Comparison of ENCODE assay signal across 8 cellular contexts in genomic region chr19:34096020-34096915, GRCh38.
A peak's percentile ranks its signal among the peaks of the same experiment; 100 is the strongest.
DNase-seq lines count a peak whose midpoint lies in the region; ATAC-seq, FAIRE-seq and TF ChIP-seq lines count a peak whose summit lies in the region.

No MANE protein-coding gene starts in this region.

- H3K4me3 ChIP-seq in ACC112 (ENCODE audit: low read depth, low read length) = peak overlapping the region; percentile 29; the same call in 1 of the 2 replicates
- H3K4me3 ChIP-seq in adrenal gland = no peak overlapping the region
- H3K4me3 ChIP-seq in right atrium auricular region = no peak overlapping the region
- no peak overlapping the region for H3K4me3 ChIP-seq in small intestine (ENCODE audit: low read depth in 1 of 2, low read length in 2 of 2)

- peak; percentile 38 to 66 (median 53) for TF ChIP-seq CTCF in adrenal gland (IDR thresholded peaks at IDR 0.05)
- TF ChIP-seq CTCF in right atrium auricular region (IDR thresholded peaks at IDR 0.05) = peak; percentile 33 to 72

- H3K79me2 ChIP-seq in ACC112 (ENCODE audit: control insufficient read depth, insufficient read depth, low read length, unreplicated experiment) = no peaks in the 10 kb centered on the region

- H2AFZ ChIP-seq in ACC112 (ENCODE audit: low read length, unreplicated experiment) = peak overlapping the region; percentile 77

- intact Hi-C loops in adrenal gland (cut with DNase I) = loop anchor here in 1 of 2 donors (5.0 kb wide), 1 partner anchor 319 kb away; no protein-coding TSS in a partner anchor

- TF ChIP-seq POLR2A in adrenal gland (IDR thresholded peaks at IDR 0.05) = no peak

- no peaks in the 10 kb centered on the region for H3K36me3 ChIP-seq in ACC112 (ENCODE audit: insufficient read depth, low read length)
- H3K36me3 ChIP-seq in adrenal gland (replicated peaks in 1 of 2) = no peaks in the 10 kb centered on the region
- no peaks in the 10 kb centered on the region for H3K36me3 ChIP-seq in right atrium auricular region
- no peaks in the 10 kb centered on the region for H3K36me3 ChIP-seq in small intestine (ENCODE audit: control insufficient read depth in 2 of 2, insufficient read depth in 2 of 2, low read length in 2 of 2)

- H3K4me1 ChIP-seq in ACC112 (ENCODE audit: control insufficient read depth, insufficient read depth, low read length, unreplicated experiment) (no peaks in the 10 kb centered on the region), adrenal gland (replicated peaks in 1 of 2) (no peaks in the 10 kb centered on the region), right atrium auricular region (no peaks in the 10 kb centered on the region), small intestine (ENCODE audit: control insufficient read depth in 2 of 2, insufficient read depth in 1 of 2, low read depth in 1 of 2, low read length in 1 of 2) (no peaks in the 10 kb centered on the region)

- ATAC-seq in GM21515 (IDR thresholded peaks at IDR 0.05; ENCODE audit: unreplicated experiment) = no peak
- ATAC-seq in HG03135 (IDR thresholded peaks at IDR 0.05; ENCODE audit: unreplicated experiment) = no peak

- 25 to 29% (median 28%) methylated on average over 14 of the region's 14 CpGs for WGBS in adrenal gland, 4 donors
- WGBS in small intestine, 3 donors = 24 to 28% (median 26%) methylated on average over 14 of the region's 14 CpGs

- DNase-seq in GM18507 (ENCODE audit: extremely low spot score, insufficient read length, low read depth) = no peak
- peak; percentile 61 for DNase-seq in NCI-H2196 (lab: John Stamatoyannopoulos, UW; ENCODE audit: unreplicated experiment)
- peak in 1 of 7 donors; percentile 39 for DNase-seq in adrenal gland
- DNase-seq in right atrium auricular region (ENCODE audit: low spot score) = no peak
- DNase-seq in small intestine = peak; percentile 52

- H3K27ac ChIP-seq in ACC112 (ENCODE audit: low read depth, low read length) (no peak overlapping the region), adrenal gland (no peak overlapping the region), right atrium auricular region (no peak overlapping the region), small intestine (ENCODE audit: low read depth in 1 of 2, low read length in 1 of 2) (no peak overlapping the region)

- peaks cover 25% of the 10 kb centered on the region for H3K27me3 ChIP-seq in ACC112 (ENCODE audit: insufficient read depth, low read length)
- no peaks in the 10 kb centered on the region for H3K27me3 ChIP-seq in adrenal gland
- no peaks in the 10 kb centered on the region for H3K27me3 ChIP-seq in right atrium auricular region
- no peaks in the 10 kb centered on the region for H3K27me3 ChIP-seq in small intestine (ENCODE audit: control insufficient read depth in 2 of 2, insufficient read depth in 2 of 2, low read length in 2 of 2)

- FAIRE-seq in GM18507 (lab: Jason Lieb, UNC) (peak; percentile 69), small intestine (lab: Jason Lieb, UNC) (peak; percentile 89)

- H3K9me3 ChIP-seq in adrenal gland (replicated peaks in 1 of 3) (no peaks in the 10 kb centered on the region), right atrium auricular region (no peaks in the 10 kb centered on the region), small intestine (ENCODE audit: control insufficient read depth, low read depth) (no peaks in the 10 kb centered on the region)

Comparison
In these comparisons a context has a peak if more than half of its experiments do, and no peak if none do; other contexts are left out.
1. DNase-seq: peak in NCI-H2196 (single experiment) and small intestine (single experiment); none in GM18507 (single experiment) and right atrium auricular region (single experiment).